ENCODE assay signal across 17 cellular contexts in genomic region chr11:12359761-12360160, GRCh38. TPM values are rescaled to one million over a fixed set of nuclear protein-coding genes. Genes with fewer than 3 reads are reported as not detected.
DNase-seq lines count a peak whose midpoint lies in the region; TF ChIP-seq lines count a peak whose summit lies in the region.
"Had no signal": no experiment of that assay in that cellular context is flagged by ENCODE, and none has a peak within 500 bp of the region (broad histone marks: within the 10 kb centered on the region; RNA-seq: fewer than 3 reads in every experiment).

No MANE protein-coding gene starts in this region.

- no peaks in the 10 kb centered on the region for H3K36me3 Mint-ChIP-seq in neural progenitor cell

- POLR2A ChIA-PET in SK-N-SH (lab: Yijun Ruan, JAX) = no interaction called here

- H3K4me3 Mint-ChIP-seq in neural progenitor cell = no peak overlapping the region
- H3K4me3 Mint-ChIP-seq: CD4-positive, alpha-beta T cell had no signal

- in situ Hi-C loops in brain microvascular endothelial cell (cut with HindIII; ENCODE audit: low pct_ligation_motif_present, low sequenced_read_pairs) = no loop called here

- H3K4me1 ChIP-seq in SK-N-SH (ENCODE audit: control insufficient read depth in 1 of 2, insufficient read depth in 2 of 2, low read depth in 1 of 2, low read length in 1 of 2) (no peaks in the 10 kb centered on the region; a peak in 1 of 4 replicates), neural progenitor cell (peaks cover 16% of the 10 kb centered on the region)
- H3K4me1 ChIP-seq: BE2C had no signal

- no peak overlapping the region for H3K27ac Mint-ChIP-seq in neural progenitor cell
- H3K27ac Mint-ChIP-seq: CD4-positive, alpha-beta T cell had no signal

- H3K9me3 ChIP-seq in SK-N-SH (no peaks in the 10 kb centered on the region), neural progenitor cell (ENCODE audit: low read depth) (no peaks in the 10 kb centered on the region)
- H3K9me3 ChIP-seq: BE2C had no signal

- H3K27me3 ChIP-seq in SK-N-SH (ENCODE audit: insufficient read depth) = no peaks in the 10 kb centered on the region
- no peaks in the 10 kb centered on the region for H3K27me3 ChIP-seq in brain microvascular endothelial cell (replicated peaks)
- H3K27me3 ChIP-seq in neural progenitor cell = no peaks in the 10 kb centered on the region
- H3K27me3 ChIP-seq: BE2C had no signal

- TF ChIP-seq RAD21 in SK-N-SH (IDR thresholded peaks at IDR 0.05; ENCODE audit: low read length) = no peak

- no peak for TF ChIP-seq EP300 in SK-N-SH (IDR thresholded peaks at IDR 0.05; ENCODE audit: borderline replicate concordance in 1 of 2, low read depth in 1 of 2, low read length in 1 of 2)

- H2AFZ ChIP-seq in SK-N-SH (ENCODE audit: low read depth) = peak overlapping the region; percentile 4; the same call in 1 of the 2 replicates
- H2AFZ ChIP-seq in neural progenitor cell (replicated peaks) = no peak overlapping the region

- CTCF ChIA-PET in SK-N-SH (lab: Yijun Ruan, JAX) = interaction anchor here (1.3 kb wide), 1 partner anchor 29 kb away, joined by 6 read pairs; no protein-coding TSS in a partner anchor

- H3K79me2 ChIP-seq in SK-N-SH (ENCODE audit: insufficient read depth) (no peaks in the 10 kb centered on the region), neural progenitor cell (ENCODE audit: low read depth) (no peaks in the 10 kb centered on the region)

- H3F3A ChIP-seq in SK-N-SH (replicated peaks; ENCODE audit: insufficient read depth) = no peaks in the 10 kb centered on the region
- no peaks in the 10 kb centered on the region for H3F3A ChIP-seq in neural progenitor cell (ENCODE audit: low read depth)

- H3K4me3 ChIP-seq in SK-N-SH (ENCODE audit: low read depth in 2 of 2, low read length in 1 of 2) (no peak overlapping the region), brain microvascular endothelial cell (ENCODE audit: low read depth, low read length) (no peak overlapping the region), neural progenitor cell (no peak overlapping the region)

- H3K4me2 ChIP-seq in SK-N-SH (no peak overlapping the region), neural progenitor cell (peak overlapping the region; percentile 14)

- no peaks in the 10 kb centered on the region for H3K9me2 ChIP-seq in SK-N-SH

- no peaks in the 10 kb centered on the region for H4K20me1 ChIP-seq in SK-N-SH (ENCODE audit: insufficient read depth)
- no peaks in the 10 kb centered on the region for H4K20me1 ChIP-seq in neural progenitor cell (ENCODE audit: low read depth)

- H3K9ac ChIP-seq in SK-N-SH (no peak overlapping the region), neural progenitor cell (no peak overlapping the region)

- H3K36me3 ChIP-seq in SK-N-SH (replicated peaks in 1 of 2; ENCODE audit: control insufficient read depth in 1 of 2, insufficient read depth in 2 of 2, low read length in 1 of 2) = no peaks in the 10 kb centered on the region
- no peaks in the 10 kb centered on the region for H3K36me3 ChIP-seq in brain microvascular endothelial cell (replicated peaks)
- H3K36me3 ChIP-seq in neural progenitor cell = no peaks in the 10 kb centered on the region
- H3K36me3 ChIP-seq: BE2C had no signal

- DNase-seq in ELR (ENCODE audit: low read depth) = peak; percentile 62
- no peak for DNase-seq in SK-N-SH
- peak; percentile 16 for DNase-seq in brain microvascular endothelial cell
- no peak for DNase-seq in neural progenitor cell (ENCODE audit: low spot score)
- no peak for DNase-seq in NK-92 treated with Interleukin-12 subunit alpha and Interleukin-12 subunit beta, amount 100 ng/mL, for 24 hours (lab: John Stamatoyannopoulos, UW)
- no peak for DNase-seq in activated naive CD4-positive, alpha-beta T cell (lab: John Stamatoyannopoulos, UW)
- DNase-seq in NCI-H1048 (lab: John Stamatoyannopoulos, UW) = no peak
- DNase-seq: ACHN; BE2C; CD4-positive, alpha-beta T cell; DMS53; GOT3; NCI-H1092 treated with DMSO at 0.1 percent for 48 hours; NCI-H1694; NCI-H345; NCI-H526 had no signal

- no peak for TF ChIP-seq CTCF in SK-N-SH (IDR thresholded peaks at IDR 0.05)
- no peak for TF ChIP-seq CTCF in brain microvascular endothelial cell (IDR thresholded peaks at IDR 0.05; ENCODE audit: low read depth, low read length, missing control alignments)
- no peak for TF ChIP-seq CTCF in neural progenitor cell (IDR thresholded peaks at IDR 0.05)

- H3K27ac ChIP-seq in SK-N-SH (ENCODE audit: low read depth in 2 of 2, low read length in 1 of 2) (no peak overlapping the region), brain microvascular endothelial cell (no peak overlapping the region), neural progenitor cell (no peak overlapping the region)
- H3K27ac ChIP-seq: RWPE1 had no signal

- WGBS in SK-N-SH (ENCODE audit: low lambda C conversion rate) = 67% methylated on average over 5 of the region's 5 CpGs

- H3K27me3 Mint-ChIP-seq in neural progenitor cell (ENCODE audit: insufficient read depth, low read depth) = peaks cover 5% of the 10 kb centered on the region
- H3K27me3 Mint-ChIP-seq: CD4-positive, alpha-beta T cell had no signal

- peaks cover 49% of the 10 kb centered on the region for H3K4me1 Mint-ChIP-seq in neural progenitor cell

- H3K9me3 Mint-ChIP-seq in neural progenitor cell = no peaks in the 10 kb centered on the region

TF ChIP-seq in SK-N-SH, 30 proteins besides CTCF, POLR2A, EP300 and RAD21:
- TF ChIP-seq EZH2phosphoT487 (IDR thresholded peaks at IDR 0.05; ENCODE audit: borderline replicate concordance, low read depth) (no peak), FOSL2 (IDR thresholded peaks at IDR 0.05; ENCODE audit: borderline replicate concordance, low read depth) (peak; percentile 7; the same call in 1 of the 2 replicates), MXI1 (IDR thresholded peaks at IDR 0.05; ENCODE audit: low read depth, low read length) (no peak)
- TF ChIP-seq, protein P1, sequence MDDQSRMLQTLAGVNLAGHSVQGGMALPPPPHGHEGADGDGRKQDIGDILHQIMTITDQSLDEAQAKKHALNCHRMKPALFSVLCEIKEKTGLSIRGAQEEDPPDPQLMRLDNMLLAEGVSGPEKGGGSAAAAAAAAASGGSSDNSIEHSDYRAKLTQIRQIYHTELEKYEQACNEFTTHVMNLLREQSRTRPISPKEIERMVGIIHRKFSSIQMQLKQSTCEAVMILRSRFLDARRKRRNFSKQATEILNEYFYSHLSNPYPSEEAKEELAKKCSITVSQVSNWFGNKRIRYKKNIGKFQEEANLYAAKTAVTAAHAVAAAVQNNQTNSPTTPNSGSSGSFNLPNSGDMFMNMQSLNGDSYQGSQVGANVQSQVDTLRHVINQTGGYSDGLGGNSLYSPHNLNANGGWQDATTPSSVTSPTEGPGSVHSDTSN (IDR thresholded peaks at IDR 0.05) = peak; percentile 40; the same call in 1 of the 2 replicates
TF ChIP-seq in SK-N-SH: peak in this region for 2.

RNA-seq across cellular contexts. Expression of gene PARVA, which starts 17.6 kb away (rescaled TPM):
- polyA plus RNA-seq in SK-N-SH (2012; rRNA removed) = 27.6 and 31.6 TPM in 2 replicates
- 32.5 and 35.2 TPM in 2 replicates for polyA plus RNA-seq in SK-N-SH (2012; cell fraction: cytosol; rRNA removed)
- polyA plus RNA-seq in SK-N-SH (2012; cell fraction: nucleus; rRNA removed) = 14.6 and 24.9 TPM in 2 replicates
- total RNA-seq in neural progenitor cell (ENCODE audit: low replicate concordance) = 13.6 and 15.3 TPM in 2 replicates

Comparison
In these comparisons a context has a peak if more than half of its experiments do, and no peak if none do; other contexts are left out.
1. DNase-seq: peak in ELR (single experiment) and brain microvascular endothelial cell (single experiment); none in SK-N-SH (single experiment), neural progenitor cell (single experiment), NK-92 treated with Interleukin-12 subunit alpha and Interleukin-12 subunit beta, amount 100 ng/mL, for 24 hours (single experiment), activated naive CD4-positive, alpha-beta T cell (0 of 4) and NCI-H1048 (single experiment).